8 cellular contexts compared by ENCODE assay signal in the genomic region with DNA sequence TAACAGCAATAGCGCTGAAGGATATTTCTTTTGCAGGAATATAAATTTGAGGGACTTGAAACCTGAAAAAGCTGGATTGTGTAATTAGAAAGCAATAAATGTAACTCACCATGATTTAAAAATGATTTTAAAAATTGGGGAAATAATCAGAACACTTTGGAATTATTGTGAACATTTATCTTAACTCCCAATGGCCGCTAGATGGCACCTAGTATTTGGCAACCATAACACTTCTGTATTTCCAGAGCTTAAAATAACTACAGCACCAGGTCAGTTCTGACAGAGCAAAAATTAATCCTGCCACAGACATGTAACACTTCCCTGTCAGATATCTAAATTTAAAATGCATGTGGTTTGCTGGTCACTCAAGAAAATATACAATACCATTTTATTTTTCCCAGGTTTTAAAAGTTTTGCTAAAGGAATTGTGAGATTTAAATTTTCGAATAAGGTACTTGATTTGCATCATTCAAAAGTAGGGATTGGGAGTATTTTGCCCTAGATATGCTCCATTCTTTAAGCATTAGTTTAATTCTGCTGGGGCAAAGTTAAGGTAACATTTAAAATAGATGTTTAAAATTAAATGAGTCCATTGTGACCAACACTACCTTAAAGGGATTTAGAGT.
DNase-seq lines count a peak whose midpoint lies in the region; ATAC-seq and TF ChIP-seq lines count a peak whose summit lies in the region.

No MANE protein-coding gene starts in this region.

- H3K4me2 ChIP-seq in mammary epithelial cell (ENCODE audit: insufficient read depth, low read depth, low read length): no peak overlapping the region

- H2AFZ ChIP-seq in mammary epithelial cell (ENCODE audit: low read depth, low read length): no peak overlapping the region

- no peak for TF ChIP-seq EP300 in suprapubic skin (IDR thresholded peaks at IDR 0.05)

- H3K4me3 ChIP-seq in mammary epithelial cell (replicated peaks in 1 of 3; ENCODE audit: insufficient read depth in 1 of 3, low read depth in 2 of 3, low read length in 3 of 3): no peak overlapping the region
- H3K4me3 ChIP-seq in right lobe of liver: no peak overlapping the region
- H3K4me3 ChIP-seq in suprapubic skin: no peak overlapping the region

- H3K36me3 Mint-ChIP-seq in naive thymus-derived CD8-positive, alpha-beta T cell: no peaks in the 10 kb centered on the region

- no TSS peak for BruUV-seq in mammary epithelial cell (replicated peaks; lab: Mats Ljungman, UMichigan)

- H3K27me3 ChIP-seq in mammary epithelial cell (ENCODE audit: insufficient read depth, low read length) (no peaks in the 10 kb centered on the region), right lobe of liver (no peaks in the 10 kb centered on the region), suprapubic skin (no peaks in the 10 kb centered on the region)

- H3K9me3 Mint-ChIP-seq in naive thymus-derived CD8-positive, alpha-beta T cell: peaks cover 0 to 2% (median 0%) of the 10 kb centered on the region in 9 donors

- H3K9ac ChIP-seq in mammary epithelial cell (ENCODE audit: insufficient read depth, low read length): no peak overlapping the region

- dilution Hi-C loops in mammary epithelial cell (cut with HindIII; ENCODE audit: low sequenced_read_pairs): no loop called here

- no peak overlapping the region for H3K27ac Mint-ChIP-seq in naive thymus-derived CD8-positive, alpha-beta T cell

- POLR2A ChIA-PET in naive thymus-derived CD8-positive, alpha-beta T cell (lab: Charles Lee): no interaction called here

- H3K79me2 ChIP-seq in mammary epithelial cell (ENCODE audit: insufficient read depth, low read length): no peaks in the 10 kb centered on the region

- H3K27ac ChIP-seq in mammary epithelial cell (ENCODE audit: insufficient read depth, low read depth, low read length) (no peak overlapping the region), right lobe of liver (no peak overlapping the region), suprapubic skin (no peak overlapping the region)

- peak; percentile 92 for ATAC-seq in GM19395 (IDR thresholded peaks at IDR 0.05; ENCODE audit: unreplicated experiment)
- ATAC-seq in HG03342 (IDR thresholded peaks at IDR 0.05; ENCODE audit: unreplicated experiment): peak; percentile 96
- ATAC-seq in right lobe of liver: peak; percentile 68 to 84 (median 74)
- no peak for ATAC-seq in naive thymus-derived CD8-positive, alpha-beta T cell

- peak; percentile 72 to 75 for TF ChIP-seq CTCF in mammary epithelial cell (conservative IDR thresholded peaks at IDR 0.05 in 1 of 2, IDR thresholded peaks at IDR 0.05 in 1 of 2; ENCODE audit: extremely low read depth in 1 of 2, insufficient read depth in 1 of 2, low read depth in 1 of 2, low read length in 2 of 2)
- TF ChIP-seq CTCF in right lobe of liver (IDR thresholded peaks at IDR 0.05): peak; percentile 39 to 71 (median 61)
- TF ChIP-seq CTCF in suprapubic skin (IDR thresholded peaks at IDR 0.05): peak in 1 of 2 donors; percentile 19

- no peaks in the 10 kb centered on the region for H3K4me1 Mint-ChIP-seq in naive thymus-derived CD8-positive, alpha-beta T cell

- H3K4me1 ChIP-seq in mammary epithelial cell (ENCODE audit: insufficient read depth, low read length) (no peaks in the 10 kb centered on the region), right lobe of liver (no peaks in the 10 kb centered on the region), suprapubic skin (no peaks in the 10 kb centered on the region)

- in situ Hi-C loops in Caki2 (cut with HindIII; ENCODE audit: low pct_unique_long_range_greater_than_20kb, low sequenced_read_pairs): no loop called here
- in situ Hi-C loops in mammary epithelial cell (cut with MboI; ENCODE audit: low sequenced_read_pairs in 2 of 2): no loop called here

- H3K4me3 Mint-ChIP-seq in naive thymus-derived CD8-positive, alpha-beta T cell: no peak overlapping the region

- H3K9me3 ChIP-seq in mammary epithelial cell (replicated peaks; ENCODE audit: insufficient read depth, low read length) (no peaks in the 10 kb centered on the region), right lobe of liver (no peaks in the 10 kb centered on the region), suprapubic skin (no peaks in the 10 kb centered on the region)

- TF ChIP-seq POLR2A in right lobe of liver (IDR thresholded peaks at IDR 0.05) (no peak), suprapubic skin (IDR thresholded peaks at IDR 0.05) (no peak)

- DNase-seq in Caki2 (ENCODE audit: low read depth) (peak; percentile 9), NCI-H526 treated with DMSO at 0.1 percent for 48 hours (lab: John Stamatoyannopoulos, UW) (peak; percentile 56), mammary epithelial cell (peak; percentile 16), right lobe of liver (no peak), suprapubic skin (ENCODE audit: low spot score in 2 of 2) (no peak)
- no peak for DNase-seq in naive thymus-derived CD8-positive, alpha-beta T cell

- intact Hi-C loops in mammary epithelial cell (cut with micrococcal nuclease): no loop called here
- intact Hi-C loops in right lobe of liver (cut with DNase I): no loop called here

- CTCF ChIA-PET in mammary epithelial cell (lab: Charles Lee; ENCODE audit: low non-redundant PET): interaction anchor here (0.5 to 0.9 kb wide), 5 partner anchors 46 to 1327 kb away, joined by 3 to 4 read pairs (median 3); no protein-coding TSS in a partner anchor

- H3K36me3 ChIP-seq in mammary epithelial cell (ENCODE audit: insufficient read depth, low read length): no peaks in the 10 kb centered on the region
- H3K36me3 ChIP-seq in right lobe of liver: no peaks in the 10 kb centered on the region
- H3K36me3 ChIP-seq in suprapubic skin: no peaks in the 10 kb centered on the region

- H3K27me3 Mint-ChIP-seq in naive thymus-derived CD8-positive, alpha-beta T cell: no peaks in the 10 kb centered on the region

- no peaks in the 10 kb centered on the region for H4K20me1 ChIP-seq in mammary epithelial cell (ENCODE audit: insufficient read depth, low read length)

- WGBS in mammary epithelial cell (ENCODE audit: low coverage, missing lambda C conversion rate): 47% methylated on average over 3 of the region's 3 CpGs
- 27% methylated on average over 3 of the region's 3 CpGs for WGBS in right lobe of liver (ENCODE audit: insufficient coverage, low coverage, low lambda C conversion rate, missing lambda C conversion rate)
- WGBS in suprapubic skin: 30% methylated on average over 3 of the region's 3 CpGs

Comparison
In these comparisons a context has a peak if more than half of its experiments do, and no peak if none do; other contexts are left out.
1. DNase-seq: peak in Caki2 (single experiment), NCI-H526 treated with DMSO at 0.1 percent for 48 hours (single experiment) and mammary epithelial cell (single experiment); none in right lobe of liver (0 of 3), naive thymus-derived CD8-positive, alpha-beta T cell (0 of 10) and suprapubic skin (0 of 2).
2. ATAC-seq: peak in GM19395 (single experiment), HG03342 (single experiment) and right lobe of liver (4 of 4); none in naive thymus-derived CD8-positive, alpha-beta T cell (0 of 2).